Comparison of ENCODE assay signal across 14 cellular contexts in the genomic region with DNA sequence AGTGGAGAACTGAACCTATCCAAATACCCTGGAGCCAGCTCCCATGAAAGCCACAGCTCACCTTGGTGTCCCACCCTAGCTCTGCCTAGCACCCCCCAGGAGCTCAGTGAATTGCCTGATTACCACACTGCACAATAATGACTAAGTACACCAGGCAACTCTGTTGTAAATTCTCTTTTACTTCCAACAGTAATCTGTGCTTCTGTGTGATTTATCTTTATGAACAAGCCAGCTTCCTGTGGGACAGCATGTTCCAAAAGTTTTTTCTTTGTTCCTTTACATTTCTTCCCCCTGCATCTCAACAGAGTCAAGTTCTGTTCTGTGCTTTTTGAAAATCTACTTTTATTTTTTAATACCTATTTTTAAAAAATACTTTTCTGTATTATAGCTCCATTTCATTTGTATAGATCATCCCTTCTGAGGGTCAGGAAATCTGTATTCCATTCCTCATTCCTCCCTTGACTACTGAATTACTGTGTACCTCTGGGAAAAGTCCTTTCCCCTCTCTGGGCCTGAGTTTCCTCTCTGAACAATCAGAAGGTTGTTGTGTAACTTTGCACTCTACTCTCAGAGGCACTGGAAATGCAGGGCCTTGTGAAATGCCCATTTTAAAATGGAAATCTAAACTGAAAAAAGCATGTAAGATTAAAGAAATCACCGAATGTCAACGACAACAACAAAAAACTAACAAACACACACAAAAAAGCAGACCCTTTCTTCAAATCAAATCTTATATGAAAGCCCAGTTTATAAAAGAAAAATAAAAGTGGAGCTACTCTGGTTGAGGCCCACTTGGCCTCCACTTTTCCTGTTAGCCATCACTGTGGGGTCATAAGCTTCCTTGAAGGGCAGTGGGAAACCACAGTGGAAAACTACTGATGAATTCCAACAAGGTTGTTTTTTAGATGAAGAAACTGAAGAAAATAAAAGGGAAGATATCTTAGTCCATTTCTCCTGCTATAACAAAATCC. TPM values are rescaled to one million over a fixed set of nuclear protein-coding genes. Genes with fewer than 3 reads are reported as not detected.
DNase-seq lines count a peak whose midpoint lies in the region; ATAC-seq lines count a peak whose summit lies in the region.
"Had no signal": no experiment of that assay in that cellular context is flagged by ENCODE, and none has a peak within 500 bp of the region (broad histone marks: within the 10 kb centered on the region; RNA-seq: fewer than 3 reads in every experiment).

No MANE protein-coding gene starts in this region.

- peak overlapping the region; percentile 84 for H4K8ac ChIP-seq in mesenchymal stem cell (ENCODE audit: low read length)

- peak overlapping the region; percentile 95 for H2BK120ac ChIP-seq in mesenchymal stem cell (ENCODE audit: low read depth, low read length)

- no peak overlapping the region for H3K4me2 ChIP-seq in mesenchymal stem cell (ENCODE audit: low read length, poor library complexity, severe bottlenecking)

- H2BK5ac ChIP-seq in mesenchymal stem cell (ENCODE audit: low read depth, low read length, poor library complexity, severe bottlenecking) = no peak overlapping the region

- H3K4me1 ChIP-seq in mesenchymal stem cell (ENCODE audit: control insufficient read depth, insufficient read depth, low read depth, low read length) = peaks cover 14% of the 10 kb centered on the region

- peak overlapping the region; percentile 29 for H3K27ac Mint-ChIP-seq in stimulated activated naive CD8-positive, alpha-beta T cell treated with anti-CD3 and anti-CD28 coated beads, Interleukin-15, Interleukin-2, amounts not matched to agents 100 ng/mL and 50 ng/mL, for 24 hours
- H3K27ac Mint-ChIP-seq in stimulated activated naive CD8-positive, alpha-beta T cell treated with anti-CD3 and anti-CD28 coated beads, Interleukin-15, amount 100 ng/mL, for 72 hours = peak overlapping the region in 1 of 2 donors; percentile 23

- WGBS in mesenchymal stem cell = 83% methylated on average over 1 of the region's 2 CpGs

- peaks cover 7% of the 10 kb centered on the region for H3K9me3 Mint-ChIP-seq in stimulated activated naive CD8-positive, alpha-beta T cell treated with anti-CD3 and anti-CD28 coated beads, Interleukin-15, Interleukin-2, amounts not matched to agents 100 ng/mL and 50 ng/mL, for 24 hours
- no peaks in the 10 kb centered on the region for H3K9me3 Mint-ChIP-seq in stimulated activated naive CD8-positive, alpha-beta T cell treated with anti-CD3 and anti-CD28 coated beads, Interleukin-15, amount 100 ng/mL, for 72 hours

- H2BK12ac ChIP-seq in mesenchymal stem cell (ENCODE audit: low read length in 2 of 2) = peak overlapping the region in 1 of 2 experiments; percentile 72

- H3K27me3 ChIP-seq in mesenchymal stem cell (ENCODE audit: control insufficient read depth in 1 of 2, insufficient read depth in 1 of 2, low read length in 2 of 2) = no peaks in the 10 kb centered on the region
- H3K27me3 ChIP-seq: left lung, testis had no signal

- DNase-seq in stimulated activated naive CD8-positive, alpha-beta T cell treated with anti-CD3 and anti-CD28 coated beads, Interleukin-15, amount 100 ng/mL, for 72 hours = no peak
- DNase-seq in mesenchymal stem cell = peak; percentile 70
- DNase-seq in MV-4-11 (lab: John Stamatoyannopoulos, UW) = no peak
- no peak for DNase-seq in COLO829 (ENCODE audit: low spot score)
- no peak for DNase-seq in stimulated activated naive CD4-positive, alpha-beta T cell (lab: John Stamatoyannopoulos, UW)
- DNase-seq: activated CD4-positive, alpha-beta T cell treated with anti-CD3 and anti-CD28 coated beads, Interleukin-2, amount 10 ng/mL, durations not matched to agents 7 days and 5 days; activated gamma-delta T cell treated with Interleukin-2 at 50 U/mL for 16 hours; cerebellar nuclear complex; left lung; nucleus accumbens; PC-3; stimulated activated CD4-positive, alpha-beta T cell treated with anti-CD3 and anti-CD28 coated beads, Interleukin-4, amount 100 ng/mL, for 4 hours; testis had no signal

- H3K9me3 ChIP-seq in mesenchymal stem cell (ENCODE audit: control insufficient read depth, low read length) = no peaks in the 10 kb centered on the region
- H3K9me3 ChIP-seq: left lung, testis had no signal

- ATAC-seq in stimulated activated naive CD8-positive, alpha-beta T cell treated with anti-CD3 and anti-CD28 coated beads, Interleukin-15, amount 100 ng/mL, for 72 hours = no peak
- ATAC-seq: left lung, PC-3 had no signal

- no peak overlapping the region for H2AK5ac ChIP-seq in mesenchymal stem cell (ENCODE audit: low read length, severe bottlenecking)

- peak overlapping the region; percentile 34 for H4K91ac ChIP-seq in mesenchymal stem cell (ENCODE audit: low read length)

- no peak overlapping the region for H3K4me3 ChIP-seq in mesenchymal stem cell (ENCODE audit: insufficient read depth in 1 of 2, low read depth in 1 of 2, low read length in 2 of 2)
- H3K4me3 ChIP-seq: left lung, testis had no signal

- H3K4me1 Mint-ChIP-seq in stimulated activated naive CD8-positive, alpha-beta T cell treated with anti-CD3 and anti-CD28 coated beads, Interleukin-15, Interleukin-2, amounts not matched to agents 100 ng/mL and 50 ng/mL, for 24 hours (ENCODE audit: low read depth) = no peaks in the 10 kb centered on the region
- H3K4me1 Mint-ChIP-seq in stimulated activated naive CD8-positive, alpha-beta T cell treated with anti-CD3 and anti-CD28 coated beads, Interleukin-15, amount 100 ng/mL, for 72 hours = no peaks in the 10 kb centered on the region
- H3K4me1 Mint-ChIP-seq: activated CD4-positive, alpha-beta T cell treated with anti-CD3 and anti-CD28 coated beads, Interleukin-2, amount 10 ng/mL, durations not matched to agents 7 days and 5 days had no signal

- H3K4me3 Mint-ChIP-seq in stimulated activated naive CD8-positive, alpha-beta T cell treated with anti-CD3 and anti-CD28 coated beads, Interleukin-15, Interleukin-2, amounts not matched to agents 100 ng/mL and 50 ng/mL, for 24 hours = no peak overlapping the region
- no peak overlapping the region for H3K4me3 Mint-ChIP-seq in stimulated activated naive CD8-positive, alpha-beta T cell treated with anti-CD3 and anti-CD28 coated beads, Interleukin-15, amount 100 ng/mL, for 72 hours
- H3K4me3 Mint-ChIP-seq: activated CD4-positive, alpha-beta T cell treated with anti-CD3 and anti-CD28 coated beads, Interleukin-2, amount 10 ng/mL, durations not matched to agents 7 days and 5 days had no signal

- H3K36me3 Mint-ChIP-seq in stimulated activated naive CD8-positive, alpha-beta T cell treated with anti-CD3 and anti-CD28 coated beads, Interleukin-15, Interleukin-2, amounts not matched to agents 100 ng/mL and 50 ng/mL, for 24 hours (ENCODE audit: low read depth) = no peaks in the 10 kb centered on the region

- no peaks in the 10 kb centered on the region for H3K79me1 ChIP-seq in mesenchymal stem cell (replicated peaks; ENCODE audit: low read length, poor library complexity, severe bottlenecking)

- H3K27me3 Mint-ChIP-seq in stimulated activated naive CD8-positive, alpha-beta T cell treated with anti-CD3 and anti-CD28 coated beads, Interleukin-15, Interleukin-2, amounts not matched to agents 100 ng/mL and 50 ng/mL, for 24 hours = no peaks in the 10 kb centered on the region
- H3K27me3 Mint-ChIP-seq in stimulated activated naive CD8-positive, alpha-beta T cell treated with anti-CD3 and anti-CD28 coated beads, Interleukin-15, amount 100 ng/mL, for 72 hours = no peaks in the 10 kb centered on the region
- H3K27me3 Mint-ChIP-seq: activated CD4-positive, alpha-beta T cell treated with anti-CD3 and anti-CD28 coated beads, Interleukin-2, amount 10 ng/mL, durations not matched to agents 7 days and 5 days had no signal

- peaks cover 6 to 14% of the 10 kb centered on the region in 2 experiments for H3K36me3 ChIP-seq in mesenchymal stem cell (ENCODE audit: control insufficient read depth in 1 of 2, insufficient read depth in 2 of 2, low read depth in 1 of 2, low read length in 2 of 2)
- H3K36me3 ChIP-seq: left lung had no signal

- no peak overlapping the region for H3K14ac ChIP-seq in mesenchymal stem cell (ENCODE audit: low read length in 2 of 2)

- H3K23ac ChIP-seq in mesenchymal stem cell (ENCODE audit: low read length in 2 of 2) = no peak overlapping the region

- peak overlapping the region; percentile 80 for H3K9ac ChIP-seq in mesenchymal stem cell (ENCODE audit: low read length)

- H2AFZ ChIP-seq in mesenchymal stem cell (ENCODE audit: low read depth, low read length) = no peak overlapping the region

- peak overlapping the region; percentile 72 to 74 for H3K4ac ChIP-seq in mesenchymal stem cell (ENCODE audit: low read depth in 1 of 2, low read length in 2 of 2)

- peak overlapping the region; percentile 82 to 83 for H3K18ac ChIP-seq in mesenchymal stem cell (ENCODE audit: low read depth in 1 of 2, low read length in 2 of 2)

- H3K27ac ChIP-seq in mesenchymal stem cell (ENCODE audit: low read length, poor library complexity, severe bottlenecking) = no peak overlapping the region

- peak overlapping the region; percentile 76 for H2BK15ac ChIP-seq in mesenchymal stem cell (ENCODE audit: low read depth, poor library complexity, severe bottlenecking)

RNA-seq across cellular contexts. Expression of a gene that starts 21.8 kb away (rescaled TPM):
- polyA plus RNA-seq in mesenchymal stem cell (2013, experiment 1 of 2) = 9.4 TPM
- polyA plus RNA-seq in mesenchymal stem cell (2013, experiment 2 of 2) = 9.1 TPM

RNA-seq across cellular contexts. Expression of a gene that starts 34.3 kb away (rescaled TPM):
- 13.0 TPM for polyA plus RNA-seq in mesenchymal stem cell (2013, experiment 1 of 2)
- 13.3 TPM for polyA plus RNA-seq in mesenchymal stem cell (2013, experiment 2 of 2)

RNA-seq across cellular contexts. Expression of a gene that starts 51.9 kb away (rescaled TPM):
- polyA plus RNA-seq in mesenchymal stem cell (2013, experiment 1 of 2) = 10.1 TPM
- 9.8 TPM for polyA plus RNA-seq in mesenchymal stem cell (2013, experiment 2 of 2)

RNA-seq across cellular contexts. Expression of a gene that starts 55.6 kb away (rescaled TPM):
- 6.6 TPM for polyA plus RNA-seq in mesenchymal stem cell (2013, experiment 1 of 2)
- polyA plus RNA-seq in mesenchymal stem cell (2013, experiment 2 of 2) = 6.3 TPM
